Comparison of ENCODE assay signal across 23 cellular contexts in genomic region chr13:46638262-46638661, GRCh38.
"Had no signal": no experiment of that assay in that cellular context is flagged by ENCODE, and none has a peak within 500 bp of the region (broad histone marks: within the 10 kb centered on the region; RNA-seq: fewer than 3 reads in every experiment).

No MANE protein-coding gene starts in this region.

- ATAC-seq: activated T-helper 17 cell treated with anti-CD3 and anti-CD28 coated beads, Interleukin-2, amount 50 U/mL, for 72 hours; PC-3 had no signal

- H3K27ac ChIP-seq: brain microvascular endothelial cell, VCaP had no signal

- H3K27me3 ChIP-seq: brain microvascular endothelial cell had no signal

- H3K36me3 ChIP-seq: brain microvascular endothelial cell had no signal

- DNase-seq: activated CD4-positive, alpha-beta memory T cell treated with anti-CD3 and anti-CD28 coated beads, Interleukin-2, amount 10 ng/mL, durations not matched to agents 7 days and 5 days; activated CD4-positive, alpha-beta T cell treated with anti-CD3 and anti-CD28 coated beads, Interleukin-2, amount 50 U/mL, for 1 hour; activated CD4-positive, CD25-positive, alpha-beta regulatory T cell; activated gamma-delta T cell; activated naive CD4-positive, alpha-beta T cell treated with anti-CD3 and anti-CD28 coated beads for 36 hours; activated naive CD8-positive, alpha-beta T cell treated with anti-CD3 and anti-CD28 coated beads for 36 hours; activated T-cell treated with anti-CD3 and anti-CD28 coated beads for 4 hours; activated T-cell treated with anti-CD3 and anti-CD28 coated beads, Interleukin-2, amount 50 U/mL, for 48 hours; brain microvascular endothelial cell; caudate nucleus; KG1; MV-4-11; NCI-H1092 treated with DMSO at 0.1 percent for 48 hours; NCI-H1417 treated with DMSO at 0.1 percent for 48 hours; NCI-H187; NCI-H2081; NCI-H446; NCI-H524; PC-3; SIG-M5; T-helper 1 cell had no signal
